9 cellular contexts compared by ENCODE assay signal in genomic region chr16:75804368-75804767, GRCh38.
"Had no signal": no experiment of that assay in that cellular context is flagged by ENCODE, and none has a peak within 500 bp of the region (broad histone marks: within the 10 kb centered on the region; RNA-seq: fewer than 3 reads in every experiment).

No MANE protein-coding gene starts in this region.

- H2AFZ ChIP-seq: GM23248 had no signal

- DNase-seq: GM23248, GOT3, H7, HFFc6, KBM-7 had no signal

- H3K4me3 ChIP-seq: GM23248, HAP-1 had no signal

- H3K9me3 ChIP-seq: HAP-1 had no signal

- H3K36me3 ChIP-seq: HAP-1 had no signal

- H3K9ac ChIP-seq: GM23248 had no signal

- ATAC-seq: HCT116, HepG2 had no signal

- H3K27ac ChIP-seq: GM23248, HL-60 had no signal
